In the genomic region with DNA sequence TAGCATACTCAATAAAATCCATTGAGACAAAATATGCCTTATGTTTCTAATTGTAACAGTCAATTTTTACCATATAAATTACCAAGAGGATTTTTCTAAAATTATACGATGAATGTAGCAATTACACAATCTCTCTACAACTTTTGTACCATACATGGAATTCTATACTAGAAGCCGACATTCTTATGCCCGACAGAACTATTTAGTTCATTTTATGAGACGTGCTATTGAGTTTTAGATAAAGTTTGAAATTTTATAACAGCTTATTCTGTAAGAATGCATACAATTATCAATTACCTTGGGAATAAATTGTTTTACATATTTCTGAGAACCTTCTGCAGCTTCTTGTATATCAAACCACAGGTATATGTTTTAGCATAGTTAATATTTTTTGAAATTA, we compare ENCODE assay signal across 29 cellular contexts.
"Had no signal": no experiment of that assay in that cellular context is flagged by ENCODE, and none has a peak within 500 bp of the region (broad histone marks: within the 10 kb centered on the region; RNA-seq: fewer than 3 reads in every experiment).

No MANE protein-coding gene starts in this region.

- DNase-seq: stimulated activated CD4-positive, alpha-beta T cell treated with anti-CD3 and anti-CD28 coated beads, Interleukin-2, amount 100 ng/mL, for 48 hours; stimulated activated CD4-positive, alpha-beta T cell treated with anti-CD3 and anti-CD28 coated beads, Interleukin-4, amount 100 ng/mL, for 1 hour; stimulated activated CD4-positive, alpha-beta T cell treated with anti-CD3 and anti-CD28 coated beads, Interleukin-4, amount 100 ng/mL, for 24 hours; stimulated activated CD4-positive, alpha-beta T cell treated with anti-CD3 and anti-CD28 coated beads, Interleukin-4, amount 100 ng/mL, for 4 hours; stimulated activated CD8-positive, alpha-beta memory T cell treated with anti-CD3 and anti-CD28 coated beads, Interleukin-4, amount 100 ng/mL, for 48 hours; stimulated activated naive B cell treated with anti-CD40 and anti-IgM and Interleukin-4, amounts not matched to agents 10 μg/mL and 1 μg/mL and 100 μg/mL, for 72 hours; stimulated activated naive CD4-positive, alpha-beta T cell; stimulated activated naive CD4-positive, alpha-beta T cell treated with Interleukin-2 at 50 U/mL for 16 hours; stimulated activated naive CD8-positive, alpha-beta T cell treated with anti-CD3 and anti-CD28 coated beads, Interleukin-15, amount 100 ng/mL, for 72 hours; stimulated activated naive CD8-positive, alpha-beta T cell treated with anti-CD3 and anti-CD28 coated beads, Interleukin-15, Interleukin-2, amounts not matched to agents 100 U/mL and 50 U/mL, for 24 hours; stomach; substantia nigra; testis; thyroid gland; tibial artery; transverse colon; trophoblast cell; upper lobe of left lung; upper lobe of right lung; uterus had no signal

- H3K36me3 ChIP-seq: stomach, suprapubic skin, thoracic aorta, thyroid gland, tibial artery, tibial nerve, transverse colon, upper lobe of left lung, upper lobe of right lung, uterus, vagina had no signal

- ATAC-seq: stimulated activated effector memory CD8-positive, alpha-beta T cell treated with anti-CD3 and anti-CD28 coated beads, Interleukin-12 subunit alpha, Interleukin-12 subunit beta, amount 100 ng/mL, for 72 hours; stimulated activated memory B cell treated with anti-CD40 and anti-IgM and Interleukin-4, amounts not matched to agents 10 μg/mL and 1 μg/mL and 100 μg/mL, for 72 hours; stimulated activated naive B cell treated with anti-CD40 and anti-IgM and Interleukin-4, amounts not matched to agents 10 μg/mL and 1 μg/mL and 100 μg/mL, for 72 hours; stimulated activated naive CD8-positive, alpha-beta T cell treated with anti-CD3 and anti-CD28 coated beads, Interleukin-15, amount 100 ng/mL, for 72 hours; stimulated activated naive CD8-positive, alpha-beta T cell treated with anti-CD3 and anti-CD28 coated beads, Interleukin-15, Interleukin-2, amounts not matched to agents 100 U/mL and 50 U/mL, for 24 hours; upper lobe of right lung had no signal

- H3K4me3 Mint-ChIP-seq: stimulated activated effector memory CD8-positive, alpha-beta T cell treated with anti-CD3 and anti-CD28 coated beads, Interleukin-12 subunit alpha, Interleukin-12 subunit beta, amount 100 ng/mL, for 72 hours; stimulated activated memory B cell treated with anti-CD40 and anti-IgM and Interleukin-4, amounts not matched to agents 10 μg/mL and 1 μg/mL and 100 μg/mL, for 72 hours; stimulated activated naive B cell treated with anti-CD40 and anti-IgM and Interleukin-4, amounts not matched to agents 10 μg/mL and 1 μg/mL and 100 μg/mL, for 72 hours; stimulated activated naive CD8-positive, alpha-beta T cell treated with anti-CD3 and anti-CD28 coated beads, Interleukin-15, amount 100 ng/mL, for 72 hours; stimulated activated naive CD8-positive, alpha-beta T cell treated with anti-CD3 and anti-CD28 coated beads, Interleukin-15, Interleukin-2, amounts not matched to agents 100 ng/mL and 50 ng/mL, for 24 hours; type B pancreatic cell had no signal

- H3K27ac ChIP-seq: stomach, suprapubic skin, testis, thoracic aorta, thyroid gland, tibial artery, tibial nerve, transverse colon, upper lobe of left lung, upper lobe of right lung, uterus, vagina had no signal

- FAIRE-seq: urothelium cell line had no signal

- H3K4me3 ChIP-seq: stomach, suprapubic skin, testis, thoracic aorta, thyroid gland, tibial artery, tibial nerve, transverse colon, upper lobe of left lung, upper lobe of right lung, uterus, vagina had no signal

- H3K36me3 Mint-ChIP-seq: stimulated activated effector memory CD8-positive, alpha-beta T cell treated with anti-CD3 and anti-CD28 coated beads, Interleukin-12 subunit alpha, Interleukin-12 subunit beta, amount 100 ng/mL, for 72 hours; stimulated activated memory B cell treated with anti-CD40 and anti-IgM and Interleukin-4, amounts not matched to agents 10 μg/mL and 1 μg/mL and 100 μg/mL, for 72 hours; stimulated activated naive B cell treated with anti-CD40 and anti-IgM and Interleukin-4, amounts not matched to agents 10 μg/mL and 1 μg/mL and 100 μg/mL, for 72 hours; type B pancreatic cell had no signal

- H3K4me1 Mint-ChIP-seq: stimulated activated effector memory CD8-positive, alpha-beta T cell treated with anti-CD3 and anti-CD28 coated beads, Interleukin-12 subunit alpha, Interleukin-12 subunit beta, amount 100 ng/mL, for 72 hours; stimulated activated memory B cell treated with anti-CD40 and anti-IgM and Interleukin-4, amounts not matched to agents 10 μg/mL and 1 μg/mL and 100 μg/mL, for 72 hours; stimulated activated naive B cell treated with anti-CD40 and anti-IgM and Interleukin-4, amounts not matched to agents 10 μg/mL and 1 μg/mL and 100 μg/mL, for 72 hours; stimulated activated naive CD8-positive, alpha-beta T cell treated with anti-CD3 and anti-CD28 coated beads, Interleukin-15, amount 100 ng/mL, for 72 hours had no signal

- H3K9me3 Mint-ChIP-seq: stimulated activated memory B cell treated with anti-CD40 and anti-IgM and Interleukin-4, amounts not matched to agents 10 μg/mL and 1 μg/mL and 100 μg/mL, for 72 hours; stimulated activated naive B cell treated with anti-CD40 and anti-IgM and Interleukin-4, amounts not matched to agents 10 μg/mL and 1 μg/mL and 100 μg/mL, for 72 hours; stimulated activated naive CD8-positive, alpha-beta T cell treated with anti-CD3 and anti-CD28 coated beads, Interleukin-15, Interleukin-2, amounts not matched to agents 100 ng/mL and 50 ng/mL, for 24 hours; type B pancreatic cell had no signal

- H3K9me3 ChIP-seq: suprapubic skin, testis, thoracic aorta, thyroid gland, tibial artery, tibial nerve, transverse colon, upper lobe of left lung, upper lobe of right lung, uterus, vagina had no signal

- H3K27me3 Mint-ChIP-seq: stimulated activated memory B cell treated with anti-CD40 and anti-IgM and Interleukin-4, amounts not matched to agents 10 μg/mL and 1 μg/mL and 100 μg/mL, for 72 hours; stimulated activated naive B cell treated with anti-CD40 and anti-IgM and Interleukin-4, amounts not matched to agents 10 μg/mL and 1 μg/mL and 100 μg/mL, for 72 hours; stimulated activated naive CD8-positive, alpha-beta T cell treated with anti-CD3 and anti-CD28 coated beads, Interleukin-15, amount 100 ng/mL, for 72 hours; stimulated activated naive CD8-positive, alpha-beta T cell treated with anti-CD3 and anti-CD28 coated beads, Interleukin-15, Interleukin-2, amounts not matched to agents 100 ng/mL and 50 ng/mL, for 24 hours; type B pancreatic cell had no signal

- H3K4me1 ChIP-seq: stomach, suprapubic skin, testis, thyroid gland, tibial artery, tibial nerve, transverse colon, upper lobe of left lung, upper lobe of right lung, uterus, vagina had no signal

- H3K27me3 ChIP-seq: stomach, suprapubic skin, testis, thyroid gland, tibial artery, tibial nerve, transverse colon, upper lobe of left lung, upper lobe of right lung, vagina had no signal

- H3K27ac Mint-ChIP-seq: stimulated activated effector memory CD8-positive, alpha-beta T cell treated with anti-CD3 and anti-CD28 coated beads, Interleukin-12 subunit alpha, Interleukin-12 subunit beta, amount 100 ng/mL, for 72 hours; stimulated activated memory B cell treated with anti-CD40 and anti-IgM and Interleukin-4, amounts not matched to agents 10 μg/mL and 1 μg/mL and 100 μg/mL, for 72 hours; stimulated activated naive B cell treated with anti-CD40 and anti-IgM and Interleukin-4, amounts not matched to agents 10 μg/mL and 1 μg/mL and 100 μg/mL, for 72 hours; stimulated activated naive CD8-positive, alpha-beta T cell treated with anti-CD3 and anti-CD28 coated beads, Interleukin-15, amount 100 ng/mL, for 72 hours; stimulated activated naive CD8-positive, alpha-beta T cell treated with anti-CD3 and anti-CD28 coated beads, Interleukin-15, Interleukin-2, amounts not matched to agents 100 ng/mL and 50 ng/mL, for 24 hours; type B pancreatic cell had no signal
